ENCODE assay signal across 12 cellular contexts in genomic region chr1:2270260-2271100, GRCh38. TPM values are rescaled to one million over a fixed set of nuclear protein-coding genes. Genes with fewer than 3 reads are reported as not detected.
DNase-seq lines count a peak whose midpoint lies in the region; ATAC-seq, FAIRE-seq and TF ChIP-seq lines count a peak whose summit lies in the region.
"Had no signal": no experiment of that assay in that cellular context is flagged by ENCODE, and none has a peak within 500 bp of the region (broad histone marks: within the 10 kb centered on the region; RNA-seq: fewer than 3 reads in every experiment).

No MANE protein-coding gene starts in this region.

- TF ChIP-seq POLR2A in HepG2 (IDR thresholded peaks at IDR 0.05; ENCODE audit: insufficient read depth in 1 of 2, low read depth in 2 of 2, low read length in 2 of 2) (no peak), gastrocnemius medialis (IDR thresholded peaks at IDR 0.05) (no peak)

- H3K27me3 ChIP-seq in HUES48 (ENCODE audit: control insufficient read depth, insufficient read depth, low read length) (no peaks in the 10 kb centered on the region), duodenal mucosa (ENCODE audit: control insufficient read depth in 1 of 2, insufficient read depth in 2 of 2, low read length in 2 of 2) (no peaks in the 10 kb centered on the region), HepG2 (ENCODE audit: control insufficient read depth in 1 of 2, insufficient read depth in 2 of 2, low read length in 2 of 2) (no peaks in the 10 kb centered on the region), gastrocnemius medialis (no peaks in the 10 kb centered on the region), colonic mucosa (no peaks in the 10 kb centered on the region)

- H3K79me2 ChIP-seq in HepG2 (ENCODE audit: insufficient read depth, low read length), result peaks cover 91% of the 10 kb centered on the region

- TF ChIP-seq RAD21 in HepG2 (CRISPR knock-in tag; IDR thresholded peaks at IDR 0.05), result peak; percentile 45; the same call in 1 of the 2 replicates

- in situ Hi-C loops in HepG2 (cut with HindIII; ENCODE audit: extremely low pct_ligation_motif_present, low pct_unique_long_range_greater_than_20kb), result no loop called here
- in situ Hi-C loops in gastrocnemius medialis (cut with MboI; ENCODE audit: low sequenced_read_pairs in 4 of 4), result no loop called here

- H2AFZ ChIP-seq in HepG2 (ENCODE audit: low read length), result no peak overlapping the region

- WGBS in HepG2 (ENCODE audit: low lambda C conversion rate), result 11% methylated on average over 9 of the region's 27 CpGs

- peak; percentile 71 for ATAC-seq in HepG2
- no peak for ATAC-seq in gastrocnemius medialis
- ATAC-seq in GM18498 (IDR thresholded peaks at IDR 0.05; ENCODE audit: unreplicated experiment), result no peak
- ATAC-seq in esophagus mucosa, result no peak

- peak overlapping the region; percentile 80 for H3K4me2 ChIP-seq in HepG2 (ENCODE audit: low read depth, low read length)

- DNase-seq in HepG2 (ENCODE audit: low spot score) (peak; percentile 50), gastrocnemius medialis (no peak), OCI-M1 (lab: John Stamatoyannopoulos, UW) (no peak), colonic mucosa (no peak)
- DNase-seq: activated CD4-positive, CD25-positive, alpha-beta regulatory T cell; C1 segment of cervical spinal cord; stimulated activated naive CD4-positive, alpha-beta T cell treated with Interleukin-2 at 50 U/mL for 16 hours had no signal

- CTCF ChIA-PET in HepG2 (lab: Yijun Ruan, JAX; ENCODE audit: low intra/inter-chr PET ratio, low total read pairs), result no interaction called here

- H3K4me3 ChIP-seq in HUES48 (ENCODE audit: low read depth, low read length) (no peak overlapping the region), duodenal mucosa (ENCODE audit: low read depth in 1 of 2, low read length in 2 of 2) (no peak overlapping the region), HepG2 (replicated peaks in 1 of 3; ENCODE audit: insufficient read depth in 1 of 3, low read depth in 2 of 3, low read length in 3 of 3) (peak overlapping the region; percentile 16 to 53 (median 31); a peak in 4 of 6 replicates), gastrocnemius medialis (no peak overlapping the region), colonic mucosa (no peak overlapping the region)
- H3K4me3 ChIP-seq: HAP-1 had no signal

- no TSS peak for BruUV-seq in HepG2 (replicated peaks; lab: Mats Ljungman, UMichigan)

- H3K4me1 ChIP-seq in HUES48 (ENCODE audit: control insufficient read depth, insufficient read depth, low read length), result peaks cover 14% of the 10 kb centered on the region; the same call in 1 of the 2 replicates
- H3K4me1 ChIP-seq in duodenal mucosa (ENCODE audit: control insufficient read depth in 1 of 2, insufficient read depth in 2 of 2, low read length in 2 of 2), result peaks cover 62 to 84% of the 10 kb centered on the region in 2 donors
- peaks cover 52% of the 10 kb centered on the region for H3K4me1 ChIP-seq in HepG2 (ENCODE audit: insufficient read depth, low read length)
- peaks cover 64 to 76% of the 10 kb centered on the region in 2 donors for H3K4me1 ChIP-seq in gastrocnemius medialis
- peaks cover 21% of the 10 kb centered on the region for H3K4me1 ChIP-seq in colonic mucosa

- TF ChIP-seq EP300 in HepG2 (IDR thresholded peaks at IDR 0.05; ENCODE audit: low read depth in 2 of 2, low read length in 2 of 2) (peak in 1 of 2 experiments; percentile 23; a peak in 1 of 4 replicates), HepG2 (CRISPR knock-in tag; IDR thresholded peaks at IDR 0.05; ENCODE audit: borderline replicate concordance) (no peak)

- H4K20me1 ChIP-seq in HepG2 (ENCODE audit: insufficient read depth, low read length), result peaks cover 77% of the 10 kb centered on the region; the same call in 1 of the 2 replicates

- no peak for FAIRE-seq in HepG2 (lab: Jason Lieb, UNC)

- intact Hi-C loops in HepG2 (cut with micrococcal nuclease; ENCODE audit: unreplicated experiment), result loop anchor here (1.0 kb wide), 2 partner anchors 22 to 36 kb away; no protein-coding TSS in a partner anchor
- intact Hi-C loops in gastrocnemius medialis (cut with DNase I; ENCODE audit: low total_unique reads), result no loop called here
- intact Hi-C loops in colonic mucosa (cut with DNase I), result no loop called here

- H3K36me3 ChIP-seq in HUES48 (ENCODE audit: control insufficient read depth, insufficient read depth, low read length), result no peaks in the 10 kb centered on the region
- H3K36me3 ChIP-seq in duodenal mucosa (ENCODE audit: control insufficient read depth in 1 of 2, insufficient read depth in 2 of 2, low read length in 2 of 2), result no peaks in the 10 kb centered on the region
- H3K36me3 ChIP-seq in HepG2 (replicated peaks in 1 of 2; ENCODE audit: control insufficient read depth in 1 of 2, insufficient read depth in 2 of 2, low read length in 2 of 2), result peaks cover 0 to 2% of the 10 kb centered on the region in 2 experiments; a peak in 2 of 5 replicates
- no peaks in the 10 kb centered on the region for H3K36me3 ChIP-seq in gastrocnemius medialis
- H3K36me3 ChIP-seq in colonic mucosa, result no peaks in the 10 kb centered on the region
- H3K36me3 ChIP-seq: HAP-1 had no signal

- POLR2A ChIA-PET in HepG2 (lab: Yijun Ruan, JAX), result no interaction called here

- H3K9ac ChIP-seq in HUES48 (ENCODE audit: low read depth, low read length), result no peak overlapping the region
- no peak overlapping the region for H3K9ac ChIP-seq in duodenal mucosa (ENCODE audit: low read depth in 1 of 2, low read length in 2 of 2)
- peak overlapping the region; percentile 47 for H3K9ac ChIP-seq in HepG2 (ENCODE audit: insufficient read depth, low read depth, low read length)
- no peak overlapping the region for H3K9ac ChIP-seq in colonic mucosa (ENCODE audit: low read depth in 2 of 2, low read length in 2 of 2)

- H3K27ac ChIP-seq in HUES48 (ENCODE audit: low read depth, low read length), result peak overlapping the region; percentile 42
- peak overlapping the region; percentile 3 for H3K27ac ChIP-seq in duodenal mucosa (ENCODE audit: low read depth, low read length)
- H3K27ac ChIP-seq in HepG2 (ENCODE audit: extremely low read length, insufficient read depth, low read length), result peak overlapping the region; percentile 59
- H3K27ac ChIP-seq in gastrocnemius medialis, result peak overlapping the region; percentile 34 to 50 (median 37)
- H3K27ac ChIP-seq in colonic mucosa, result no peak overlapping the region

- H3K9me3 ChIP-seq in HUES48 (ENCODE audit: control insufficient read depth, insufficient read depth, low read length), result no peaks in the 10 kb centered on the region
- H3K9me3 ChIP-seq in duodenal mucosa (ENCODE audit: control insufficient read depth in 1 of 2, low read length in 2 of 2), result no peaks in the 10 kb centered on the region
- no peaks in the 10 kb centered on the region for H3K9me3 ChIP-seq in HepG2 (ENCODE audit: low read length)
- H3K9me3 ChIP-seq in gastrocnemius medialis, result no peaks in the 10 kb centered on the region
- H3K9me3 ChIP-seq in colonic mucosa, result no peaks in the 10 kb centered on the region
- H3K9me3 ChIP-seq: HAP-1 had no signal

- TF ChIP-seq CTCF in HepG2 (CRISPR knock-in tag; IDR thresholded peaks at IDR 0.05) (peak; percentile 65), gastrocnemius medialis (IDR thresholded peaks at IDR 0.05 in 4 of 5, conservative IDR thresholded peaks at IDR 0.05 in 1 of 5) (no peak), colonic mucosa (IDR thresholded peaks at IDR 0.05) (no peak)

TF ChIP-seq in HepG2, 621 proteins besides CTCF, POLR2A, EP300 and RAD21 (continues in another document):
- TF ChIP-seq HNF4G (IDR thresholded peaks at IDR 0.05; ENCODE audit: borderline replicate concordance, low read depth, low read length) (peak; percentile 65; the same call in 1 of the 2 replicates), HNF4G (CRISPR knock-in tag; IDR thresholded peaks at IDR 0.05; ENCODE audit: borderline replicate concordance, low read depth) (peak; percentile 73; the same call in 1 of the 2 replicates), CENPT (CRISPR knock-in tag; IDR thresholded peaks at IDR 0.05; ENCODE audit: low read depth) (no peak), CSRNP2 (CRISPR knock-in tag; conservative IDR thresholded peaks at IDR 0.05; ENCODE audit: low read depth) (no peak)

RNA-seq across cellular contexts. Expression of gene SKI, which starts 42.4 kb away (rescaled TPM):
- total RNA-seq in HepG2 (2016; rRNA removed; fragmentation: Illumina TruSeq; extraction: Trizol) (6.9 and 9.6 TPM in 2 replicates), gastrocnemius medialis (10 to 100 TPM in 3 of 4 donors, 1 to 10 TPM in 1; 7.8 to 32.2 (median 22.4) TPM), colonic mucosa (10 to 100 TPM; 31.0 to 36.1 TPM), esophagus mucosa (21.6 TPM)
- total RNA-seq in HepG2 (2016; cell fraction: cytosol; rRNA removed; fragmentation: Illumina TruSeq; extraction: Trizol; ENCODE audit: low read depth), result 3.4 and 6.3 TPM in 2 replicates
- total RNA-seq in HepG2 (2016; cell fraction: insoluble cytoplasmic fraction; rRNA removed; fragmentation: Illumina TruSeq; extraction: Trizol), result 7.7 and 7.9 TPM in 2 replicates
- 4.6 and 5.7 TPM in 2 replicates for total RNA-seq in HepG2 (2016; cell fraction: membrane; rRNA removed; fragmentation: Illumina TruSeq; extraction: Trizol)
- 10.6 and 12.2 TPM in 2 replicates for total RNA-seq in HepG2 (2016; cell fraction: nucleus; rRNA removed; fragmentation: Illumina TruSeq; extraction: Trizol)
- 4.7 and 5.9 TPM in 2 replicates for polyA plus RNA-seq in HepG2 (2011; rRNA removed)
- 3.8 and 4.2 TPM in 2 replicates for polyA plus RNA-seq in HepG2 (2011; cell fraction: cytosol; rRNA removed)
- polyA plus RNA-seq in HepG2 (2011; cell fraction: nucleus; rRNA removed), result 20.3 and 21.2 TPM in 2 replicates
- polyA plus RNA-seq in HepG2 (2012), result 10.1 and 12.3 TPM in 2 replicates
- polyA plus RNA-seq in HepG2 (2016; cell fraction: cytosol; fragmentation: Illumina TruSeq; extraction: Trizol; ENCODE audit: low read depth), result 0.60 and 0.83 TPM in 2 replicates
- 16.7 and 23.3 TPM in 2 replicates for polyA plus RNA-seq in HepG2 (2016; cell fraction: insoluble cytoplasmic fraction; fragmentation: Illumina TruSeq; extraction: Trizol; ENCODE audit: low read depth)
- polyA plus RNA-seq in HepG2 (2016; cell fraction: membrane; fragmentation: Illumina TruSeq; extraction: Trizol; ENCODE audit: low read depth), result 3.7 and 4.4 TPM in 2 replicates
- 33.8 and 34.3 TPM in 2 replicates for polyA plus RNA-seq in HepG2 (2016; cell fraction: nucleus; fragmentation: Illumina TruSeq; extraction: Trizol; ENCODE audit: insufficient read depth, low read depth)
- 4.4 and 14.7 TPM in 2 replicates for polyA minus RNA-seq in HepG2 (2011; rRNA and poly(A)+ RNA removed; ENCODE audit: low replicate concordance)
- 16.7 and 22.2 TPM in 2 replicates for polyA minus RNA-seq in HepG2 (2011; cell fraction: cytosol; rRNA and poly(A)+ RNA removed)
- polyA minus RNA-seq in HepG2 (2011; cell fraction: nucleus; rRNA and poly(A)+ RNA removed), result 10.9 and 12.1 TPM in 2 replicates

Comparison
In these comparisons a context has a peak if more than half of its experiments do, and no peak if none do; other contexts are left out.
1. H3K4me3 ChIP-seq: peak in HepG2 (3 of 3); none in HUES48 (single experiment), duodenal mucosa (0 of 2), gastrocnemius medialis (0 of 4) and colonic mucosa (single experiment).